In the genomic region with DNA sequence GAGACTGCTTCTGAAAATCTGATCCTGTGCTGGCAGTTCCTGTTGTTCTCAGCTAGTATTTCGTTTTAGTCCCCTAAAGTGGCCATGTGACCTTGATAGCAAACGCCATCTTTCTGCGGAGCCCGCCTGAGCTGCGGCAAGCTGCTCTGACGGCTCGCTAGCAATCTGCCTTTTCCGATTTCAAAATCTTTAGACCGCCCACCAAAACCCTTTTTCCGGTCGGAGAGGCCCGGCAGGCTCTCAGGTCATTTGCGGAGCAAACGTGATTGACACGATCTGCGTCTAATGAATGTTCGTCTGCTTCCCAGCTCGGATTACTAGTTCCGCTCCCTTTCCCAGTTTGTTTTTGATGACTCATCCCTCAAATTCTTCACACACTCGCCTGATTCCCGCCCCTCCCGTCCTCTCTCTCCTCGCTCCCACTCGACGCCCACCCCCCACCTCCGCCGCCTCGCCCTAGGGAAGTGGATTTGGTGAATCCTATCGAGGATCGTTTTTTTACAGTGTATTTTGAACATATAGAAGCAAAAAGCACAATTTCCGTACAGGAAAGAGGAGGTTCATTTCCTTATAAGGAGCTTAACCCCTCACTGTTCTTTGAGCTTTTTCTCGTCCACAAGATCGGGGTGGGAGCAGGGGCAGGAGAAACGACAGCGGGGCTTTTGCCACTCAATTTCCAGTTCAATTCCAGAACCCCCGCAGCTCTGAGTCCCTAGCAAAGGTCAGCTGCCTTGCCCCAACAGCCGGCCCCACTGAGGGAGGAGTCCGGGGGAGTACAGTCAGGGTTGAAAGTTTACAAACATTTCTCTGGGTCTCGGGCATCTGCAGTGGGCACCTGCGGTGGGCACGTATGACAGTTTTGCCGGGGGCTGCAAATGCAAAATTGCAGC, we compare ENCODE assay signal across 8 cellular contexts.
DNase-seq lines count a peak whose midpoint lies in the region; ATAC-seq and TF ChIP-seq lines count a peak whose summit lies in the region.

No MANE protein-coding gene starts in this region.

- TF ChIP-seq POLR2A in GM19099 (IDR thresholded peaks at IDR 0.05; ENCODE audit: extremely low read depth, insufficient read length, low read depth), result peak; percentile 76

- DNase-seq in AML-193 (lab: John Stamatoyannopoulos, UW) (peak; percentile 76 to 86), NCI-H510A treated with DMSO at 0.1 percent for 48 hours (lab: John Stamatoyannopoulos, UW) (peak; percentile 38), dedifferentiated amniotic fluid mesenchymal stem cell (ENCODE audit: extremely low spot score) (peak; percentile 96), left kidney (ENCODE audit: low read depth, low spot score) (peak; percentile 98)
- peak; percentile 70 for DNase-seq in activated CD4-positive, alpha-beta T cell treated with anti-CD3 and anti-CD28 coated beads, Interleukin-2, amount 50 U/mL, for 1 hour
- peak; percentile 87 for DNase-seq in stimulated activated CD4-positive, alpha-beta T cell treated with anti-CD3 and anti-CD28 coated beads, Interleukin-1b, Interleukin-23, amount 100 ng/mL, for 48 hours

- ATAC-seq in HG03378 (IDR thresholded peaks at IDR 0.05; ENCODE audit: unreplicated experiment), result peak; percentile 82

Comparison
In these comparisons a context has a peak if more than half of its experiments do, and no peak if none do; other contexts are left out.
1. Peak in every context shown above with its lines: DNase-seq and ATAC-seq.
2. DNase-seq: peak in every context shown above with its lines; median percentile 98 in left kidney; 96 in dedifferentiated amniotic fluid mesenchymal stem cell; 87 in stimulated activated CD4-positive, alpha-beta T cell treated with anti-CD3 and anti-CD28 coated beads, Interleukin-1b, Interleukin-23, amount 100 ng/mL, for 48 hours; 81 in AML-193; 70 in activated CD4-positive, alpha-beta T cell treated with anti-CD3 and anti-CD28 coated beads, Interleukin-2, amount 50 U/mL, for 1 hour; 38 in NCI-H510A treated with DMSO at 0.1 percent for 48 hours.